Comparison of ENCODE assay signal across 8 cellular contexts in the genomic region with DNA sequence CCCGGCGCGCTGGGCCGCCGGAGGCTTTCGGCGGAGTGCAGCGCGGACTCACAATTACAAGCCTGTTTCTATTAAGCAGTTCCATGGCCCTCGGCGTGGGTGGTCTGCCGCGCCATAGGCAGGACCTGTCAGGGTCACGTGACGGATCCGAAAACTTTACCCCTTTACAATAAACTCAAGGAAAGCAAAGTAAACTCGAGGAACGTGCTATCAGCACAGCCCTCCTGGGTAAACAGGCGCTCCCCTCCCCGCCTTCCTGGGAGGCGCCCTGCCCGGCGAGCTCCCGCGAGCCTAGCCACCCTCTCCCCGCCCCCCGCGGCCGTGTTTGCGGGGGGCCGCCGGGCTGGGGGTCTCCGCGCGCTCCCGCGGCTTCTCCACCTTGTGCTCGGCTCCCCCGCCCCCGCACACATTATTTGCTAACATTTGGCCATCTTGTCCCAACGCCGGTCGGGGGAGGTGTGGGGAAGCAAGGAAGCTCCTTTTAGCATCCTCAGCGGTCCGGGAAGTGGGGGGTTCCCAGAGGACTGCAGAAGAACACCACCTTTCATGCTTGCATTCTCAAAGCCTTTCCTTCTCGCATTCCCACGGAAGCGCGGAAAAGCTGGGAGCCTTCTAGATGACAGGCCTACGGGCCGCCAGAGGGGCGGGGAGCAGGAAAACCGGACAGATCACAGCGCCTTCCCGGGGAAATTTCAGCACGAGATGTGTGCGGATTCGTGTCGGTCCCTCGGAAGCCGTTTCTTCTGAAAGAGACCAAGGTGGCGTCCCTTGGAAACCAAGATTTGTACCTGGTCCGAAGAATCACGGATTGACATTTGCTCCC. TPM values are rescaled to one million over a fixed set of nuclear protein-coding genes. Genes with fewer than 3 reads are reported as not detected.
DNase-seq lines count a peak whose midpoint lies in the region; ATAC-seq, FAIRE-seq and TF ChIP-seq lines count a peak whose summit lies in the region.

TSS of gene PTCH1 (minus strand) at position 236 of the 823 bp plus-strand sequence.

- H3K14ac ChIP-seq in H1 (ENCODE audit: insufficient read length): no peak within 1 kb of the TSS

- no peak within 1 kb of the TSS for H4K91ac ChIP-seq in H1 (replicated peaks; ENCODE audit: insufficient read length, low read length)

- H3K9me3 Mint-ChIP-seq in activated CD4-positive, alpha-beta memory T cell treated with anti-CD3 and anti-CD28 coated beads for 36 hours: peaks cover 10% of the 10 kb centered on the region
- H3K9me3 Mint-ChIP-seq in stimulated activated naive CD8-positive, alpha-beta T cell treated with anti-CD3 and anti-CD28 coated beads, Interleukin-15, amount 100 ng/mL, for 72 hours: peaks cover 10% of the 10 kb centered on the region in 2 donors

- no peak within 1 kb of the TSS for H2BK120ac ChIP-seq in H1 (replicated peaks; ENCODE audit: low read depth, low read length)

- H3K79me2 ChIP-seq in H1 (ENCODE audit: control insufficient read depth in 1 of 2, insufficient read depth in 2 of 2, low read length in 2 of 2): no peaks in the 10 kb centered on the region

- peaks cover 20% of the 10 kb centered on the region for H3K4me1 Mint-ChIP-seq in activated CD4-positive, alpha-beta memory T cell treated with anti-CD3 and anti-CD28 coated beads for 36 hours (ENCODE audit: low read depth)
- H3K4me1 Mint-ChIP-seq in stimulated activated naive CD8-positive, alpha-beta T cell treated with anti-CD3 and anti-CD28 coated beads, Interleukin-15, amount 100 ng/mL, for 72 hours: peaks cover 41% of the 10 kb centered on the region

- H3K4me1 ChIP-seq in H1 (replicated peaks in 1 of 4; ENCODE audit: control insufficient read depth in 3 of 4, insufficient read depth in 4 of 4, low read length in 3 of 4): peaks cover 9 to 34% (median 22%) of the 10 kb centered on the region in 4 experiments; a peak in 6 of 7 replicates

- H2BK20ac ChIP-seq in H1 (ENCODE audit: low read length): no peak within 1 kb of the TSS

- H3K56ac ChIP-seq in H1 (replicated peaks; ENCODE audit: insufficient read length, low read depth, low read length): no peak within 1 kb of the TSS

- H3K4me2 ChIP-seq in H1 (ENCODE audit: insufficient read depth in 1 of 2, low read depth in 2 of 2, low read length in 2 of 2): peak within 1 kb of the TSS; percentile 92 to 93

- peak within 1 kb of the TSS; percentile 91 for H3K4me3 Mint-ChIP-seq in activated CD4-positive, alpha-beta memory T cell treated with anti-CD3 and anti-CD28 coated beads for 36 hours
- H3K4me3 Mint-ChIP-seq in stimulated activated naive CD8-positive, alpha-beta T cell treated with anti-CD3 and anti-CD28 coated beads, Interleukin-15, amount 100 ng/mL, for 72 hours: peak within 1 kb of the TSS; percentile 97 to 100

- no peak within 1 kb of the TSS for H3K27ac ChIP-seq in H1 (ENCODE audit: low read depth, low read length)

- no peaks in the 10 kb centered on the region for H3K79me1 ChIP-seq in H1 (ENCODE audit: low read depth, low read length)

- POLR2A ChIA-PET in activated CD4-positive, alpha-beta memory T cell treated with anti-CD3 and anti-CD28 coated beads for 36 hours (lab: Charles Lee): interaction anchor here (0.6 to 0.8 kb wide), 2 partner anchors 91 to 223 kb away, joined by 3 read pairs; no protein-coding TSS in a partner anchor
- POLR2A ChIA-PET in H1 (lab: Charles Lee; ENCODE audit: partially characterized antibody): interaction anchor here (0.7 to 2.4 kb wide), 3 partner anchors 10 to 146 kb away, joined by 3 to 8 read pairs (median 3); no protein-coding TSS in a partner anchor

- peaks cover 0 to 4% of the 10 kb centered on the region in 2 experiments for H4K20me1 ChIP-seq in H1 (replicated peaks in 1 of 2; ENCODE audit: control insufficient read depth in 1 of 2, insufficient read depth in 2 of 2, low read length in 2 of 2)

- peak; percentile 44 for ATAC-seq in HG03432 (IDR thresholded peaks at IDR 0.05; ENCODE audit: unreplicated experiment)
- ATAC-seq in stimulated activated naive CD8-positive, alpha-beta T cell treated with anti-CD3 and anti-CD28 coated beads, Interleukin-15, amount 100 ng/mL, for 72 hours: peak; percentile 61

- H3K9ac ChIP-seq in H1 (replicated peaks in 1 of 4; ENCODE audit: extremely low read depth in 1 of 4, low read depth in 3 of 4, low read length in 3 of 4): no peak within 1 kb of the TSS

- peaks cover 21% of the 10 kb centered on the region for H3K27me3 Mint-ChIP-seq in activated CD4-positive, alpha-beta memory T cell treated with anti-CD3 and anti-CD28 coated beads for 36 hours
- H3K27me3 Mint-ChIP-seq in stimulated activated naive CD8-positive, alpha-beta T cell treated with anti-CD3 and anti-CD28 coated beads, Interleukin-15, amount 100 ng/mL, for 72 hours: peaks cover 19% of the 10 kb centered on the region

- TF ChIP-seq CTCF in H1 (IDR thresholded peaks at IDR 0.05; ENCODE audit: control extremely low read depth in 1 of 3, insufficient read depth in 1 of 3, low read depth in 1 of 3, low read length in 3 of 3): no peak

- H3K4ac ChIP-seq in H1 (replicated peaks; ENCODE audit: insufficient read length, low read depth, low read length): no peak within 1 kb of the TSS

- H3K23me2 ChIP-seq in H1 (ENCODE audit: low read depth, low read length): peaks cover 15% of the 10 kb centered on the region; the same call in 1 of the 2 replicates

- WGBS in H1 (ENCODE audit: extremely low coverage in 1 of 2, insufficient coverage in 1 of 2, insufficient read length in 1 of 2, insufficient replicate concordance in 2 of 2, low coverage in 1 of 2, low lambda C conversion rate in 2 of 2, missing lambda C conversion rate in 1 of 2), 2 experiments: 1% methylated on average over 54 of the region's 64 CpGs; no CpG with 5 or more reads in 1 of the 2 experiments

- intact Hi-C loops in activated CD4-positive, alpha-beta memory T cell treated with anti-CD3 and anti-CD28 coated beads for 36 hours (cut with micrococcal nuclease): loop anchor here (10.0 kb wide), 1 partner anchor 202 kb away; the partner anchor contains the start of gene FANCC

- H2AK5ac ChIP-seq in H1 (ENCODE audit: low read depth, low read length): no peak within 1 kb of the TSS

- no peak for FAIRE-seq in H1 (lab: Jason Lieb, UNC)

- H3K4me3 ChIP-seq in H1 (ENCODE audit: extremely low read depth in 1 of 4, insufficient read depth in 2 of 4, low read depth in 3 of 4, low read length in 4 of 4): peak within 1 kb of the TSS; percentile 47 to 72 (median 52)

- H3K9me3 ChIP-seq in H1 (ENCODE audit: insufficient read depth in 2 of 2, low read depth in 1 of 2, low read length in 1 of 2): no peaks in the 10 kb centered on the region

- peak within 1 kb of the TSS; percentile 44 for H4K5ac ChIP-seq in H1 (ENCODE audit: insufficient read length, low read depth, low read length)

- CTCF ChIA-PET in activated CD4-positive, alpha-beta memory T cell treated with anti-CD3 and anti-CD28 coated beads for 36 hours (lab: Charles Lee): interaction anchor here (0.7 kb wide), 1 partner anchor 173 kb away, joined by 3 read pairs; no protein-coding TSS in a partner anchor
- CTCF ChIA-PET in H1 (lab: Charles Lee; ENCODE audit: partially characterized antibody): interaction anchor here (0.5 kb wide), 1 partner anchor 27 kb away, joined by 3 read pairs; no protein-coding TSS in a partner anchor

- H3K27ac Mint-ChIP-seq in activated CD4-positive, alpha-beta memory T cell treated with anti-CD3 and anti-CD28 coated beads for 36 hours: peak within 1 kb of the TSS; percentile 14
- peak within 1 kb of the TSS; percentile 50 to 99 for H3K27ac Mint-ChIP-seq in stimulated activated naive CD8-positive, alpha-beta T cell treated with anti-CD3 and anti-CD28 coated beads, Interleukin-15, amount 100 ng/mL, for 72 hours

- peaks cover 40 to 78% (median 65%) of the 10 kb centered on the region in 4 experiments for H3K27me3 ChIP-seq in H1 (replicated peaks in 1 of 4; ENCODE audit: control insufficient read depth in 3 of 4, extremely low read depth in 1 of 4, insufficient read depth in 3 of 4, low read length in 3 of 4)

- TF ChIP-seq POLR2A in H1 (IDR thresholded peaks at IDR 0.05; ENCODE audit: control extremely low read depth in 1 of 2, low read depth in 2 of 2, low read length in 2 of 2): no peak

- H2BK15ac ChIP-seq in H1 (ENCODE audit: low read length): no peak within 1 kb of the TSS

- H2BK12ac ChIP-seq in H1 (ENCODE audit: low read depth, low read length): 0 out of 2 replicates have a peak within 1 kb of the TSS, but pooled peaks have one; percentile 75

- H2BK5ac ChIP-seq in H1 (ENCODE audit: low read depth, low read length): no peak within 1 kb of the TSS

- H4K8ac ChIP-seq in H1 (ENCODE audit: extremely low read depth, insufficient read depth, low read length): peak within 1 kb of the TSS; percentile 38; the same call in 1 of the 2 replicates

- H3K18ac ChIP-seq in H1 (ENCODE audit: extremely low read depth, low read length): no peak within 1 kb of the TSS

- no peak for TF ChIP-seq RAD21 in H1 (IDR thresholded peaks at IDR 0.05 in 1 of 2, conservative IDR thresholded peaks at IDR 0.05 in 1 of 2; ENCODE audit: low read depth in 2 of 2, low read length in 2 of 2)

- no peak within 1 kb of the TSS; the same call in 1 of the 2 replicates for H2AFZ ChIP-seq in H1 (ENCODE audit: low read length)

- H3K36me3 Mint-ChIP-seq in activated CD4-positive, alpha-beta memory T cell treated with anti-CD3 and anti-CD28 coated beads for 36 hours: peaks cover 2% of the 10 kb centered on the region

- no peaks in the 10 kb centered on the region for H3K36me3 ChIP-seq in H1 (ENCODE audit: control insufficient read depth in 2 of 4, insufficient read depth in 4 of 4, low read length in 3 of 4)

- TF ChIP-seq EP300 in H1 (IDR thresholded peaks at IDR 0.05; ENCODE audit: borderline replicate concordance in 1 of 2, low read depth in 2 of 2, low read length in 2 of 2): no peak

- peak; percentile 69 for DNase-seq in AG20443 (ENCODE audit: low spot score)
- DNase-seq in activated CD4-positive, alpha-beta memory T cell treated with anti-CD3 and anti-CD28 coated beads for 36 hours: peak; percentile 44
- peak in 1 of 2 experiments; percentile 79 for DNase-seq in H1 (ENCODE audit: low read depth in 1 of 2, low spot score in 2 of 2)
- no peak for DNase-seq in mesenteric fat pad (ENCODE audit: low spot score)
- DNase-seq in stimulated activated naive CD8-positive, alpha-beta T cell treated with anti-CD3 and anti-CD28 coated beads, Interleukin-15, amount 100 ng/mL, for 72 hours: peak; percentile 43 to 54
- no peak for DNase-seq in GF-D8 (lab: John Stamatoyannopoulos, UW)
- DNase-seq in NCI-H526 treated with DMSO at 0.1 percent for 48 hours (lab: John Stamatoyannopoulos, UW): no peak

- no peak within 1 kb of the TSS for H3K23ac ChIP-seq in H1 (ENCODE audit: insufficient read length)

RNA-seq across cellular contexts. Expression of gene PTCH1, which starts in this region (rescaled TPM):
- total RNA-seq in activated CD4-positive, alpha-beta memory T cell treated with anti-CD3 and anti-CD28 coated beads for 36 hours: 1 to 10 TPM; 3.9 to 6.3 TPM
- 34.1 and 42.3 TPM in 2 replicates for total RNA-seq in H1 (2021; fragmentation: NEBNext Ultra II Directional; extraction: Animal tissue kit (Norgen Biotek cat#: 25700))
- polyA plus RNA-seq in H1 (2011; rRNA removed): 6.4 and 17.9 TPM in 2 replicates
- 6.7 TPM for polyA plus RNA-seq in H1 (2011; cell fraction: cytosol; rRNA removed)
- polyA plus RNA-seq in H1 (2011; cell fraction: nucleus; rRNA removed): 30.2 TPM
- 8.8 to 11.1 TPM (median 10.7 TPM) in 4 replicates for polyA plus RNA-seq in H1 (2012, experiment 1 of 2)
- polyA plus RNA-seq in H1 (2012, experiment 2 of 2): 14.3 TPM
- polyA plus RNA-seq in H1 (2013, experiment 1 of 2): 12.6 TPM
- polyA plus RNA-seq in H1 (2013, experiment 2 of 2): 12.5 TPM
- polyA minus RNA-seq in H1 (2011; rRNA and poly(A)+ RNA removed): 18.6 and 19.0 TPM in 2 replicates
- polyA minus RNA-seq in H1 (2011; cell fraction: cytosol; rRNA and poly(A)+ RNA removed): 24.4 TPM
- 60.1 TPM for polyA minus RNA-seq in H1 (2011; cell fraction: nucleus; rRNA and poly(A)+ RNA removed)
- total RNA-seq in mesenteric fat pad: 12.5 TPM

Comparison
In these comparisons a context has a peak if more than half of its experiments do, and no peak if none do; other contexts are left out.
1. DNase-seq: peak in AG20443 (single experiment), activated CD4-positive, alpha-beta memory T cell treated with anti-CD3 and anti-CD28 coated beads for 36 hours (single experiment) and stimulated activated naive CD8-positive, alpha-beta T cell treated with anti-CD3 and anti-CD28 coated beads, Interleukin-15, amount 100 ng/mL, for 72 hours (2 of 2); none in mesenteric fat pad (single experiment), GF-D8 (single experiment) and NCI-H526 treated with DMSO at 0.1 percent for 48 hours (single experiment).